29 cellular contexts compared by ENCODE assay signal in genomic region chr6:106684011-106684410, GRCh38.
"Had no signal": no experiment of that assay in that cellular context is flagged by ENCODE, and none has a peak within 500 bp of the region (broad histone marks: within the 10 kb centered on the region; RNA-seq: fewer than 3 reads in every experiment).

No MANE protein-coding gene starts in this region.

- DNase-seq: activated CD4-positive, alpha-beta T cell treated with anti-CD3 and anti-CD28 coated beads for 1 hour; activated CD4-positive, alpha-beta T cell treated with anti-CD3 and anti-CD28 coated beads, Interleukin-2, amount 50 U/mL, for 1 hour; activated CD8-positive, alpha-beta memory T cell treated with anti-CD3 and anti-CD28 coated beads, Interleukin-2, amount 10 ng/mL, durations not matched to agents 7 days and 5 days; activated CD8-positive, alpha-beta T cell treated with anti-CD3 and anti-CD28 coated beads, Interleukin-2, amount 10 ng/mL, durations not matched to agents 7 days and 5 days; activated effector memory CD4-positive, alpha-beta T cell treated with Interleukin-2 at 50 U/mL for 16 hours; activated naive CD4-positive, alpha-beta T cell treated with Interleukin-2 at 50 U/mL for 16 hours; anterior cingulate cortex; endodermal cell; gastrocnemius medialis; hippocampal formation; left cardiac atrium; mammary epithelial cell; naive thymus-derived CD4-positive, alpha-beta T cell; pancreas; stimulated activated CD4-positive, alpha-beta T cell treated with anti-CD3 and anti-CD28 coated beads, Interleukin-15, amount 100 ng/mL, for 24 hours; stimulated activated CD4-positive, alpha-beta T cell treated with anti-CD3 and anti-CD28 coated beads, Interleukin-2, amount 100 ng/mL, for 24 hours; stimulated activated naive CD4-positive, alpha-beta T cell treated with Interleukin-2 at 50 U/mL for 16 hours; testis; trophoblast cell; uterus had no signal

- H3K4me1 ChIP-seq: esophagus muscularis mucosa, gastrocnemius medialis, prostate gland, testis, uterus had no signal

- H3K36me3 ChIP-seq: esophagus muscularis mucosa, gastrocnemius medialis, pancreas, prostate gland, uterus had no signal

- H3K4me3 ChIP-seq: esophagus muscularis mucosa, gastrocnemius medialis, pancreas, prostate gland, smooth muscle cell, testis, uterus had no signal

- H3K4me3 Mint-ChIP-seq: activated CD8-positive, alpha-beta memory T cell treated with anti-CD3 and anti-CD28 coated beads, Interleukin-2, amount 10 ng/mL, durations not matched to agents 7 days and 5 days; activated CD8-positive, alpha-beta T cell treated with anti-CD3 and anti-CD28 coated beads, Interleukin-2, amount 10 ng/mL, durations not matched to agents 7 days and 5 days; activated naive CD8-positive, alpha-beta T cell; central memory CD8-positive, alpha-beta T cell; dendritic cell treated with granulocyte-macrophage colony-stimulating factor and Interleukin-4, amounts not matched to agents 40 ng/mL and 50 ng/mL, for 4 days; endodermal cell; mesothelial cell of epicardium; naive thymus-derived CD4-positive, alpha-beta T cell had no signal

- H3K27ac ChIP-seq: esophagus muscularis mucosa, gastrocnemius medialis, pancreas, prostate gland, testis, uterus had no signal

- H3K4me1 Mint-ChIP-seq: activated CD8-positive, alpha-beta memory T cell treated with anti-CD3 and anti-CD28 coated beads, Interleukin-2, amount 10 ng/mL, durations not matched to agents 7 days and 5 days; central memory CD8-positive, alpha-beta T cell; endodermal cell; naive thymus-derived CD4-positive, alpha-beta T cell had no signal

- H3K9me3 ChIP-seq: esophagus muscularis mucosa, gastrocnemius medialis, pancreas, prostate gland, testis, uterus had no signal

- H3K4me2 ChIP-seq: smooth muscle cell had no signal

- H3K27me3 ChIP-seq: esophagus muscularis mucosa, gastrocnemius medialis, pancreas, testis, uterus had no signal

- H3K27ac Mint-ChIP-seq: activated CD8-positive, alpha-beta memory T cell treated with anti-CD3 and anti-CD28 coated beads, Interleukin-2, amount 10 ng/mL, durations not matched to agents 7 days and 5 days; activated CD8-positive, alpha-beta T cell treated with anti-CD3 and anti-CD28 coated beads, Interleukin-2, amount 10 ng/mL, durations not matched to agents 7 days and 5 days; activated naive CD8-positive, alpha-beta T cell; dendritic cell treated with granulocyte-macrophage colony-stimulating factor and Interleukin-4, amounts not matched to agents 40 ng/mL and 50 ng/mL, for 4 days; endodermal cell; mesothelial cell of epicardium; naive thymus-derived CD4-positive, alpha-beta T cell had no signal

- H3K9me3 Mint-ChIP-seq: central memory CD8-positive, alpha-beta T cell; dendritic cell treated with granulocyte-macrophage colony-stimulating factor and Interleukin-4, amounts not matched to agents 40 ng/mL and 50 ng/mL, for 4 days; endodermal cell; naive thymus-derived CD4-positive, alpha-beta T cell had no signal

- ATAC-seq: activated CD8-positive, alpha-beta memory T cell treated with anti-CD3 and anti-CD28 coated beads, Interleukin-2, amount 10 ng/mL, durations not matched to agents 7 days and 5 days; activated CD8-positive, alpha-beta T cell treated with anti-CD3 and anti-CD28 coated beads, Interleukin-2, amount 10 ng/mL, durations not matched to agents 7 days and 5 days; gastrocnemius medialis; left cardiac atrium; naive thymus-derived CD4-positive, alpha-beta T cell; pancreas had no signal

- H3K27me3 Mint-ChIP-seq: activated naive CD8-positive, alpha-beta T cell; dendritic cell treated with granulocyte-macrophage colony-stimulating factor and Interleukin-4, amounts not matched to agents 40 ng/mL and 50 ng/mL, for 4 days had no signal

- FAIRE-seq: bronchial epithelial cell, keratinocyte, pancreas had no signal
